ENCODE assay signal across 8 cellular contexts in genomic region chr2:96320326-96321229, GRCh38. TPM values are rescaled to one million over a fixed set of nuclear protein-coding genes. Genes with fewer than 3 reads are reported as not detected.
DNase-seq lines count a peak whose midpoint lies in the region; ATAC-seq and TF ChIP-seq lines count a peak whose summit lies in the region.

No MANE protein-coding gene starts in this region.

- DNase-seq in activated CD4-positive, alpha-beta T cell treated with anti-CD3 and anti-CD28 coated beads, Interleukin-2, amount 10 ng/mL, durations not matched to agents 7 days and 5 days, result no peak
- DNase-seq in activated CD4-positive, alpha-beta T cell treated with anti-CD3 and anti-CD28 coated beads for 48 hours, result no peak
- DNase-seq in Peyer's patch (no peak), fibroblast of pulmonary artery (ENCODE audit: low read depth) (no peak), 8988T (no peak)
- no peak for DNase-seq in activated CD8-positive, alpha-beta memory T cell treated with anti-CD3 and anti-CD28 coated beads, Interleukin-2, amount 50 U/mL, for 48 hours

- peaks cover 20% of the 10 kb centered on the region for H3K36me3 Mint-ChIP-seq in activated CD4-positive, alpha-beta T cell treated with anti-CD3 and anti-CD28 coated beads, Interleukin-2, amount 10 ng/mL, durations not matched to agents 7 days and 5 days (ENCODE audit: low read depth)

- peaks cover 2% of the 10 kb centered on the region for H3K9me3 Mint-ChIP-seq in activated CD4-positive, alpha-beta T cell treated with anti-CD3 and anti-CD28 coated beads, Interleukin-2, amount 10 ng/mL, durations not matched to agents 7 days and 5 days

- H3K27me3 Mint-ChIP-seq in activated CD4-positive, alpha-beta T cell treated with anti-CD3 and anti-CD28 coated beads, Interleukin-2, amount 10 ng/mL, durations not matched to agents 7 days and 5 days, result no peaks in the 10 kb centered on the region

- ATAC-seq in HG02571 (IDR thresholded peaks at IDR 0.05; ENCODE audit: unreplicated experiment), result no peak

- H3K27ac Mint-ChIP-seq in activated CD4-positive, alpha-beta T cell treated with anti-CD3 and anti-CD28 coated beads, Interleukin-2, amount 10 ng/mL, durations not matched to agents 7 days and 5 days, result peak overlapping the region; percentile 83

- no peaks in the 10 kb centered on the region for H3K9me3 ChIP-seq in Peyer's patch

- no peak for TF ChIP-seq CTCF in Peyer's patch (IDR thresholded peaks at IDR 0.05)
- TF ChIP-seq CTCF in fibroblast of pulmonary artery (IDR thresholded peaks at IDR 0.05; ENCODE audit: low read length, missing control alignments), result no peak

- POLR2A ChIA-PET in activated CD4-positive, alpha-beta T cell treated with anti-CD3 and anti-CD28 coated beads, Interleukin-2, amount 10 ng/mL, durations not matched to agents 7 days and 5 days (lab: Charles Lee), result interaction anchor here (0.6 to 1.6 kb wide), 6 partner anchors 14 to 272 kb away, joined by 3 to 5 read pairs (median 4); partner anchors contain the start of genes NCAPH and SNRNP200

- peaks cover 0 to 7% of the 10 kb centered on the region in 2 donors for H3K27me3 ChIP-seq in Peyer's patch

- peak overlapping the region; percentile 51 to 85 (median 66) for H3K27ac ChIP-seq in Peyer's patch
- peak overlapping the region in 20 of 21 experiments; percentile 34 to 86 (median 72) for H3K27ac ChIP-seq in skin epidermis

- no peaks in the 10 kb centered on the region for H3K36me3 ChIP-seq in Peyer's patch

- peaks cover 0 to 20% (median 4%) of the 10 kb centered on the region in 4 donors for H3K4me1 ChIP-seq in Peyer's patch

- CTCF ChIA-PET in activated CD4-positive, alpha-beta T cell treated with anti-CD3 and anti-CD28 coated beads, Interleukin-2, amount 10 ng/mL, durations not matched to agents 7 days and 5 days (lab: Charles Lee), result interaction anchor here (0.6 to 5.3 kb wide), 12 partner anchors 9 to 314 kb away, joined by 3 to 47 read pairs (median 6); partner anchors contain the start of genes CIAO1, NCAPH, SNRNP200 and TMEM127

- H3K4me1 Mint-ChIP-seq in activated CD4-positive, alpha-beta T cell treated with anti-CD3 and anti-CD28 coated beads, Interleukin-2, amount 10 ng/mL, durations not matched to agents 7 days and 5 days, result peaks cover 69% of the 10 kb centered on the region

- H3K4me3 Mint-ChIP-seq in activated CD4-positive, alpha-beta T cell treated with anti-CD3 and anti-CD28 coated beads, Interleukin-2, amount 10 ng/mL, durations not matched to agents 7 days and 5 days, result peak overlapping the region; percentile 79

- H3K4me3 ChIP-seq in Peyer's patch, result peak overlapping the region; percentile 46 to 69 (median 64)
- peak overlapping the region; percentile 61 for H3K4me3 ChIP-seq in fibroblast of pulmonary artery (replicated peaks; ENCODE audit: low read depth, low read length)
- H3K4me3 ChIP-seq in skin epidermis, result peak overlapping the region; percentile 36 to 58 (median 51)

- TF ChIP-seq POLR2A in Peyer's patch (IDR thresholded peaks at IDR 0.05), result no peak

RNA-seq across cellular contexts. Expression of gene ITPRIPL1, which starts 4.5 kb away (rescaled TPM):
- 10 to 100 TPM; 33.3 to 39.2 TPM for total RNA-seq in activated CD4-positive, alpha-beta T cell treated with anti-CD3 and anti-CD28 coated beads, Interleukin-2, amount 10 ng/mL, durations not matched to agents 7 days and 5 days
- total RNA-seq in Peyer's patch, result 1 to 10 TPM in 2 of 4 donors, not detected in 2; 1.1 to 1.3 TPM

RNA-seq across cellular contexts. Expression of gene NCAPH, which starts 15.0 kb away (rescaled TPM):
- total RNA-seq in activated CD4-positive, alpha-beta T cell treated with anti-CD3 and anti-CD28 coated beads, Interleukin-2, amount 10 ng/mL, durations not matched to agents 7 days and 5 days, result 10 to 100 TPM; 82.4 to 84.6 TPM
- total RNA-seq in Peyer's patch, result 10 to 100 TPM in 1 of 4 donors, 1 to 10 TPM in 3; 1.1 to 17.3 (median 2.2) TPM

RNA-seq across cellular contexts. Expression of gene SNRNP200, which starts 15.2 kb away (rescaled TPM):
- 100 to 1,000 TPM; 170 to 178 TPM for total RNA-seq in activated CD4-positive, alpha-beta T cell treated with anti-CD3 and anti-CD28 coated beads, Interleukin-2, amount 10 ng/mL, durations not matched to agents 7 days and 5 days
- total RNA-seq in Peyer's patch, result 100 to 1,000 TPM in 3 of 4 donors, 10 to 100 TPM in 1; 96.7 to 189 (median 119) TPM

RNA-seq across cellular contexts. Expression of gene CIAO1, which starts 54.6 kb away (rescaled TPM):
- 10 to 100 TPM; 53.4 to 59.9 TPM for total RNA-seq in activated CD4-positive, alpha-beta T cell treated with anti-CD3 and anti-CD28 coated beads, Interleukin-2, amount 10 ng/mL, durations not matched to agents 7 days and 5 days
- 100 to 1,000 TPM; 131 to 189 (median 154) TPM for total RNA-seq in Peyer's patch

RNA-seq across cellular contexts. Expression of gene TMEM127, which starts 54.8 kb away (rescaled TPM):
- 10 to 100 TPM; 32.9 to 44.5 TPM for total RNA-seq in activated CD4-positive, alpha-beta T cell treated with anti-CD3 and anti-CD28 coated beads, Interleukin-2, amount 10 ng/mL, durations not matched to agents 7 days and 5 days
- 10 to 100 TPM; 25.6 to 81.4 (median 67.1) TPM for total RNA-seq in Peyer's patch

Comparison
In these comparisons a context has a peak if more than half of its experiments do, and no peak if none do; other contexts are left out.
1. RNA of gene ITPRIPL1, which starts 4.5 kb away (total RNA-seq): 33.3 to 39.2 TPM in activated CD4-positive, alpha-beta T cell treated with anti-CD3 and anti-CD28 coated beads, Interleukin-2, amount 10 ng/mL, durations not matched to agents 7 days and 5 days; 1.1 to 1.3 TPM in Peyer's patch; every median in the first group is over 10 times any median in the second.
2. RNA of gene NCAPH, which starts 15.0 kb away (total RNA-seq): 82.4 to 84.6 TPM in activated CD4-positive, alpha-beta T cell treated with anti-CD3 and anti-CD28 coated beads, Interleukin-2, amount 10 ng/mL, durations not matched to agents 7 days and 5 days; 1.1 to 17.3 TPM in Peyer's patch; every median in the first group is over 4 times any median in the second.
3. Peak in every context shown above with its lines, with median percentiles within 50 percentile points of each other: H3K4me3 ChIP-seq.